In genomic region chr3:10350324-10350985, GRCh38 we compare ENCODE assay signal across 17 cellular contexts. TPM values are rescaled to one million over a fixed set of nuclear protein-coding genes. Genes with fewer than 3 reads are reported as not detected.
A peak's percentile ranks its signal among the peaks of the same experiment; 100 is the strongest.
DNase-seq lines count a peak whose midpoint lies in the region; ATAC-seq, FAIRE-seq and TF ChIP-seq lines count a peak whose summit lies in the region.
"Had no signal": no experiment of that assay in that cellular context is flagged by ENCODE, and none has a peak within 500 bp of the region (broad histone marks: within the 10 kb centered on the region; RNA-seq: fewer than 3 reads in every experiment).

No MANE protein-coding gene starts in this region.

- DNase-seq in H1 (ENCODE audit: low read depth in 1 of 2, low spot score in 2 of 2) (no peak), posterior vena cava (ENCODE audit: low spot score) (peak; percentile 69), NCI-H2029 (lab: John Stamatoyannopoulos, UW) (no peak)
- no peak for DNase-seq in activated T-cell treated with anti-CD3 and anti-CD28 coated beads, Interleukin-2, amount 50 U/mL, for 72 hours
- DNase-seq: NCI-H1105, NCI-H2081 treated with DMSO at 0.1 percent for 48 hours, NCI-H2171 treated with DMSO at 0.1 percent for 48 hours, NCI-H526, OCI-M1 had no signal

- WGBS in H1 (ENCODE audit: extremely low coverage in 1 of 2, insufficient coverage in 1 of 2, insufficient read length in 1 of 2, insufficient replicate concordance in 2 of 2, low coverage in 1 of 2, low lambda C conversion rate in 2 of 2, missing lambda C conversion rate in 1 of 2), 2 experiments: 91% methylated on average over 22 of the region's 22 CpGs; no CpG with 5 or more reads in 1 of the 2 experiments

- H3K4me1 Mint-ChIP-seq in activated T-cell treated with anti-CD3 and anti-CD28 coated beads, Interleukin-2, amount 50 U/mL, for 72 hours (ENCODE audit: low read depth): no peaks in the 10 kb centered on the region

- H3K9ac ChIP-seq in BLaER1 treated with 17β-estradiol and CSF1 and Interleukin-3, amounts not matched to agents 10 nM and 100 nM: peak overlapping the region in 1 of 11 experiments; percentile 33; a peak in 1 of 22 replicates
- H3K9ac ChIP-seq in H1 (replicated peaks in 1 of 4; ENCODE audit: extremely low read depth in 1 of 4, low read depth in 3 of 4, low read length in 3 of 4): no peak overlapping the region; a peak in 1 of 7 replicates

- H3K9me3 ChIP-seq in BLaER1 treated with 17β-estradiol and CSF1 and Interleukin-3, amounts not matched to agents 10 nM and 100 nM (replicated peaks in 1 of 11): no peaks in the 10 kb centered on the region
- H3K9me3 ChIP-seq in HEK293 (ENCODE audit: control insufficient read depth, insufficient read depth, low read depth, low read length): no peaks in the 10 kb centered on the region
- no peaks in the 10 kb centered on the region for H3K9me3 ChIP-seq in H1 (ENCODE audit: insufficient read depth in 2 of 2, low read depth in 1 of 2, low read length in 1 of 2)

- no peaks in the 10 kb centered on the region for H3K23me2 ChIP-seq in H1 (ENCODE audit: low read depth, low read length)

- H3K27ac ChIP-seq in BLaER1 treated with 17β-estradiol and CSF1 and Interleukin-3, amounts not matched to agents 10 nM and 100 nM: peak overlapping the region in 3 of 11 experiments; percentile 25 to 64 (median 47); a peak in 5 of 22 replicates
- H3K27ac ChIP-seq in HEK293 (ENCODE audit: extremely low read depth, low read depth, low read length) (no peak overlapping the region), H1 (ENCODE audit: low read depth, low read length) (no peak overlapping the region)

- H3K14ac ChIP-seq in H1 (ENCODE audit: insufficient read length): no peak overlapping the region

- H3K79me2 ChIP-seq in H1 (ENCODE audit: control insufficient read depth in 1 of 2, insufficient read depth in 2 of 2, low read length in 2 of 2): no peaks in the 10 kb centered on the region

- no peak for TF ChIP-seq RAD21 in H1 (IDR thresholded peaks at IDR 0.05 in 1 of 2, conservative IDR thresholded peaks at IDR 0.05 in 1 of 2; ENCODE audit: low read depth in 2 of 2, low read length in 2 of 2)

- H3K4me2 ChIP-seq in BLaER1 treated with 17β-estradiol and CSF1 and Interleukin-3, amounts not matched to agents 10 nM and 100 nM: peak overlapping the region in 9 of 11 experiments; percentile 81 to 96 (median 86); a peak in 17 of 22 replicates
- H3K4me2 ChIP-seq in H1 (ENCODE audit: insufficient read depth in 1 of 2, low read depth in 2 of 2, low read length in 2 of 2): no peak overlapping the region

- no peak overlapping the region for H4K5ac ChIP-seq in H1 (ENCODE audit: insufficient read length, low read depth, low read length)

- TF ChIP-seq CTCF in HEK293 (tag by site-specific recombination; IDR thresholded peaks at IDR 0.05): no peak
- no peak for TF ChIP-seq CTCF in H1 (IDR thresholded peaks at IDR 0.05; ENCODE audit: control extremely low read depth in 1 of 3, insufficient read depth in 1 of 3, low read depth in 1 of 3, low read length in 3 of 3)

- no peak overlapping the region for H3K4me3 Mint-ChIP-seq in activated T-cell treated with anti-CD3 and anti-CD28 coated beads, Interleukin-2, amount 50 U/mL, for 72 hours

- H2AK5ac ChIP-seq in H1 (ENCODE audit: low read depth, low read length): peak overlapping the region; percentile 39; the same call in 1 of the 2 replicates

- no peak overlapping the region for H3K23ac ChIP-seq in H1 (ENCODE audit: insufficient read length)

- no peak overlapping the region for H3K4ac ChIP-seq in H1 (replicated peaks; ENCODE audit: insufficient read length, low read depth, low read length)

- TF ChIP-seq EP300 in H1 (IDR thresholded peaks at IDR 0.05; ENCODE audit: borderline replicate concordance in 1 of 2, low read depth in 2 of 2, low read length in 2 of 2): no peak

- no peak overlapping the region for H2AFZ ChIP-seq in H1 (ENCODE audit: low read length)

- peaks cover 16% of the 10 kb centered on the region for H3K27me3 Mint-ChIP-seq in activated T-cell treated with anti-CD3 and anti-CD28 coated beads, Interleukin-2, amount 50 U/mL, for 72 hours (ENCODE audit: low read depth)

- no peak for ATAC-seq in HG03442 (IDR thresholded peaks at IDR 0.05; ENCODE audit: unreplicated experiment)
- no peak for ATAC-seq in activated T-cell treated with anti-CD3 and anti-CD28 coated beads, Interleukin-2, amount 50 U/mL, for 72 hours (replicated peaks in 1 of 2)
- ATAC-seq: Right ventricle myocardium inferior had no signal

- no peaks in the 10 kb centered on the region for H4K20me1 ChIP-seq in BLaER1 treated with 17β-estradiol and CSF1 and Interleukin-3, amounts not matched to agents 10 nM and 100 nM
- H4K20me1 ChIP-seq in H1 (replicated peaks in 1 of 2; ENCODE audit: control insufficient read depth in 1 of 2, insufficient read depth in 2 of 2, low read length in 2 of 2): peaks cover 0 to 2% of the 10 kb centered on the region in 2 experiments

- CTCF ChIA-PET in HEK293 (lab: Yijun Ruan, JAX) (interaction anchor here (2.8 kb wide), 1 partner anchor 388 kb away, joined by 9 read pairs; no protein-coding TSS in a partner anchor), H1 (lab: Charles Lee; ENCODE audit: partially characterized antibody) (interaction anchor here (0.9 to 2.4 kb wide), 2 partner anchors 10 to 12 kb away, joined by 3 to 8 read pairs; no protein-coding TSS in a partner anchor)

- 0 out of 22 replicates have a peak, but pooled peaks cover 0 to 6% (median 0%) of the 10 kb centered on the region in 11 experiments for H3K27me3 ChIP-seq in BLaER1 treated with 17β-estradiol and CSF1 and Interleukin-3, amounts not matched to agents 10 nM and 100 nM
- H3K27me3 ChIP-seq in H1 (replicated peaks in 1 of 4; ENCODE audit: control insufficient read depth in 3 of 4, extremely low read depth in 1 of 4, insufficient read depth in 3 of 4, low read length in 3 of 4): no peaks in the 10 kb centered on the region; a peak in 1 of 7 replicates

- no peak overlapping the region for H3K56ac ChIP-seq in H1 (replicated peaks; ENCODE audit: insufficient read length, low read depth, low read length)

- intact Hi-C loops in posterior vena cava (cut with DNase I): no loop called here

- H2BK12ac ChIP-seq in H1 (ENCODE audit: low read depth, low read length): 0 out of 2 replicates have a peak overlapping the region, but pooled peaks have one; percentile 55

- no peak overlapping the region for H4K91ac ChIP-seq in H1 (replicated peaks; ENCODE audit: insufficient read length, low read length)

- no peak for TF ChIP-seq POLR2A in H1 (IDR thresholded peaks at IDR 0.05; ENCODE audit: control extremely low read depth in 1 of 2, low read depth in 2 of 2, low read length in 2 of 2)

- H3K79me1 ChIP-seq in H1 (ENCODE audit: low read depth, low read length): no peaks in the 10 kb centered on the region; the same call in 1 of the 2 replicates

- peak overlapping the region in 2 of 10 experiments; percentile 14 to 29; a peak in 1 of 20 replicates for H3K4me3 ChIP-seq in BLaER1 treated with 17β-estradiol and CSF1 and Interleukin-3, amounts not matched to agents 10 nM and 100 nM
- H3K4me3 ChIP-seq in HEK293 (ENCODE audit: low read depth, low read length) (no peak overlapping the region), H1 (ENCODE audit: extremely low read depth in 1 of 4, insufficient read depth in 2 of 4, low read depth in 3 of 4, low read length in 4 of 4) (no peak overlapping the region)

- 0 out of 2 replicates have a peak overlapping the region, but pooled peaks have one; percentile 34 for H2BK15ac ChIP-seq in H1 (ENCODE audit: low read length)

- no peaks in the 10 kb centered on the region for H3K36me3 ChIP-seq in BLaER1 treated with 17β-estradiol and CSF1 and Interleukin-3, amounts not matched to agents 10 nM and 100 nM
- H3K36me3 ChIP-seq in HEK293 (ENCODE audit: control insufficient read depth in 2 of 2, insufficient read depth in 1 of 2, low read length in 2 of 2) (no peaks in the 10 kb centered on the region), H1 (ENCODE audit: control insufficient read depth in 2 of 4, insufficient read depth in 4 of 4, low read length in 3 of 4) (no peaks in the 10 kb centered on the region)

- POLR2A ChIA-PET in HEK293 (lab: Yijun Ruan, JAX) (no interaction called here), H1 (lab: Charles Lee; ENCODE audit: partially characterized antibody) (no interaction called here)

- no peak for FAIRE-seq in H1 (lab: Jason Lieb, UNC)
- FAIRE-seq: A204.1, HTR-8/SVneo, RCC 7860 had no signal

- no peaks in the 10 kb centered on the region for H3K36me3 Mint-ChIP-seq in activated T-cell treated with anti-CD3 and anti-CD28 coated beads, Interleukin-2, amount 50 U/mL, for 72 hours (ENCODE audit: insufficient read depth in 2 of 2)

- H3K9me3 Mint-ChIP-seq in activated T-cell treated with anti-CD3 and anti-CD28 coated beads, Interleukin-2, amount 50 U/mL, for 72 hours: no peaks in the 10 kb centered on the region

- no peak overlapping the region for H2BK120ac ChIP-seq in H1 (replicated peaks; ENCODE audit: low read depth, low read length)

- no peak overlapping the region; the same call in 1 of the 2 replicates for H2BK5ac ChIP-seq in H1 (ENCODE audit: low read depth, low read length)

- no peak overlapping the region for H4K8ac ChIP-seq in H1 (ENCODE audit: extremely low read depth, insufficient read depth, low read length)

- no peak overlapping the region for H2BK20ac ChIP-seq in H1 (ENCODE audit: low read length)

- no peak overlapping the region for H3K27ac Mint-ChIP-seq in activated T-cell treated with anti-CD3 and anti-CD28 coated beads, Interleukin-2, amount 50 U/mL, for 72 hours

- peaks cover 52 to 100% (median 100%) of the 10 kb centered on the region in 10 experiments for H3K4me1 ChIP-seq in BLaER1 treated with 17β-estradiol and CSF1 and Interleukin-3, amounts not matched to agents 10 nM and 100 nM
- H3K4me1 ChIP-seq in HEK293 (ENCODE audit: control insufficient read depth, insufficient read depth, low read length) (no peaks in the 10 kb centered on the region), H1 (replicated peaks in 1 of 4; ENCODE audit: control insufficient read depth in 3 of 4, insufficient read depth in 4 of 4, low read length in 3 of 4) (peaks cover 0 to 5% (median 0%) of the 10 kb centered on the region in 4 experiments; a peak in 2 of 7 replicates)

- no peak overlapping the region for H3K18ac ChIP-seq in H1 (ENCODE audit: extremely low read depth, low read length)

RNA-seq across cellular contexts. Expression of gene SEC13, which starts 29.5 kb away (rescaled TPM):
- total RNA-seq in H1 (2021; fragmentation: NEBNext Ultra II Directional; extraction: Animal tissue kit (Norgen Biotek cat#: 25700)): 131 and 136 TPM in 2 replicates
- polyA plus RNA-seq in H1 (2011; rRNA removed): 115 and 124 TPM in 2 replicates
- 155 TPM for polyA plus RNA-seq in H1 (2011; cell fraction: cytosol; rRNA removed)
- polyA plus RNA-seq in H1 (2011; cell fraction: nucleus; rRNA removed): 166 TPM
- polyA plus RNA-seq in H1 (2012, experiment 1 of 2): 123 to 167 TPM (median 161 TPM) in 4 replicates
- polyA plus RNA-seq in H1 (2012, experiment 2 of 2): 77.7 TPM
- 92.4 TPM for polyA plus RNA-seq in H1 (2013, experiment 1 of 2)
- polyA plus RNA-seq in H1 (2013, experiment 2 of 2): 92.3 TPM
- 165 and 212 TPM in 2 replicates for polyA minus RNA-seq in H1 (2011; rRNA and poly(A)+ RNA removed)
- polyA minus RNA-seq in H1 (2011; cell fraction: cytosol; rRNA and poly(A)+ RNA removed): 100.0 TPM
- 119 TPM for polyA minus RNA-seq in H1 (2011; cell fraction: nucleus; rRNA and poly(A)+ RNA removed)
- 10 to 100 TPM; 85.9 to 86.3 TPM for total RNA-seq in posterior vena cava
- total RNA-seq in activated T-cell treated with anti-CD3 and anti-CD28 coated beads, Interleukin-2, amount 50 U/mL, for 72 hours: 10 to 100 TPM; 84.0 to 88.5 TPM

RNA-seq across cellular contexts. Expression of gene GHRL, which starts 57.7 kb away (rescaled TPM):
- 0.35 TPM in 1 of 2 replicates, not detected in the other for total RNA-seq in H1 (2021; fragmentation: NEBNext Ultra II Directional; extraction: Animal tissue kit (Norgen Biotek cat#: 25700))
- 0.06 and 0.32 TPM in 2 replicates for polyA plus RNA-seq in H1 (2011; rRNA removed)
- polyA plus RNA-seq in H1 (2011; cell fraction: cytosol; rRNA removed): 0.13 TPM
- 0.57 TPM for polyA plus RNA-seq in H1 (2011; cell fraction: nucleus; rRNA removed)
- polyA plus RNA-seq in H1 (2012, experiment 1 of 2): 0.23 to 0.87 TPM (median 0.50 TPM) in 3 of 4 replicates, not detected in the other
- not detected for polyA plus RNA-seq in H1 (2012, experiment 2 of 2)
- 0.14 TPM for polyA plus RNA-seq in H1 (2013, experiment 1 of 2)
- polyA plus RNA-seq in H1 (2013, experiment 2 of 2): 0.26 TPM
- polyA minus RNA-seq in H1 (2011; rRNA and poly(A)+ RNA removed): 0.29 and 0.57 TPM in 2 replicates
- polyA minus RNA-seq in H1 (2011; cell fraction: cytosol; rRNA and poly(A)+ RNA removed): not detected
- 1.00 TPM for polyA minus RNA-seq in H1 (2011; cell fraction: nucleus; rRNA and poly(A)+ RNA removed)
- 1 to 10 TPM; 1.0 to 1.2 TPM for total RNA-seq in posterior vena cava
- total RNA-seq in activated T-cell treated with anti-CD3 and anti-CD28 coated beads, Interleukin-2, amount 50 U/mL, for 72 hours: 1 to 10 TPM in 1 of 2 donors, under 1 TPM in 1; 0.43 to 1.3 TPM
- total RNA-seq: H7 had no signal

Comparison
In these comparisons a context has a peak if more than half of its experiments do, and no peak if none do; other contexts are left out.
1. H3K4me2 ChIP-seq: peak in BLaER1 treated with 17β-estradiol and CSF1 and Interleukin-3, amounts not matched to agents 10 nM and 100 nM (9 of 11); none in H1 (0 of 2).